Comparison of ENCODE assay signal across 12 cellular contexts in genomic region chr1:32878637-32879041, GRCh38. TPM values are rescaled to one million over a fixed set of nuclear protein-coding genes. Genes with fewer than 3 reads are reported as not detected.
DNase-seq lines count a peak whose midpoint lies in the region; ATAC-seq and TF ChIP-seq lines count a peak whose summit lies in the region.
"Had no signal": no experiment of that assay in that cellular context is flagged by ENCODE, and none has a peak within 500 bp of the region (broad histone marks: within the 10 kb centered on the region; RNA-seq: fewer than 3 reads in every experiment).

No MANE protein-coding gene starts in this region.

- no peak overlapping the region for H3K9ac ChIP-seq in neural progenitor cell

- no peaks in the 10 kb centered on the region for H4K20me1 ChIP-seq in neural progenitor cell (ENCODE audit: low read depth)

- no peak overlapping the region for H3K4me3 ChIP-seq in neural progenitor cell

- TF ChIP-seq CTCF in neural progenitor cell (IDR thresholded peaks at IDR 0.05), result no peak

- peaks cover 45% of the 10 kb centered on the region for H3K27me3 Mint-ChIP-seq in activated naive CD8-positive, alpha-beta T cell treated with anti-CD3 and anti-CD28 coated beads, Interleukin-2, amount 10 ng/mL, durations not matched to agents 7 days and 5 days
- H3K27me3 Mint-ChIP-seq in activated naive CD8-positive, alpha-beta T cell treated with anti-CD3 and anti-CD28 coated beads, Interleukin-2, amount 50 U/mL, for 24 hours, result peaks cover 33% of the 10 kb centered on the region
- peaks cover 30% of the 10 kb centered on the region for H3K27me3 Mint-ChIP-seq in neural progenitor cell (ENCODE audit: insufficient read depth, low read depth)

- H3K79me2 ChIP-seq in neural progenitor cell (ENCODE audit: low read depth), result no peaks in the 10 kb centered on the region

- H3K27ac ChIP-seq in angular gyrus (ENCODE audit: low read depth, low read length) (peak overlapping the region; percentile 30), neural progenitor cell (no peak overlapping the region)
- H3K27ac ChIP-seq: C4-2B had no signal

- no peaks in the 10 kb centered on the region for H3K36me3 ChIP-seq in neural progenitor cell

- H3K9me3 ChIP-seq in neural progenitor cell (ENCODE audit: low read depth), result no peaks in the 10 kb centered on the region

- no peak overlapping the region for H2AFZ ChIP-seq in neural progenitor cell (replicated peaks)

- no peaks in the 10 kb centered on the region for H3K4me1 Mint-ChIP-seq in activated naive CD8-positive, alpha-beta T cell treated with anti-CD3 and anti-CD28 coated beads, Interleukin-2, amount 10 ng/mL, durations not matched to agents 7 days and 5 days
- no peaks in the 10 kb centered on the region for H3K4me1 Mint-ChIP-seq in activated naive CD8-positive, alpha-beta T cell treated with anti-CD3 and anti-CD28 coated beads, Interleukin-2, amount 50 U/mL, for 24 hours
- H3K4me1 Mint-ChIP-seq in neural progenitor cell, result peaks cover 28% of the 10 kb centered on the region

- H3K27ac Mint-ChIP-seq in activated naive CD8-positive, alpha-beta T cell treated with anti-CD3 and anti-CD28 coated beads, Interleukin-2, amount 10 ng/mL, durations not matched to agents 7 days and 5 days, result no peak overlapping the region
- no peak overlapping the region for H3K27ac Mint-ChIP-seq in activated naive CD8-positive, alpha-beta T cell treated with anti-CD3 and anti-CD28 coated beads, Interleukin-2, amount 50 U/mL, for 24 hours
- H3K27ac Mint-ChIP-seq in neural progenitor cell, result no peak overlapping the region

- no peaks in the 10 kb centered on the region for H3K9me3 Mint-ChIP-seq in activated naive CD8-positive, alpha-beta T cell treated with anti-CD3 and anti-CD28 coated beads, Interleukin-2, amount 10 ng/mL, durations not matched to agents 7 days and 5 days
- no peaks in the 10 kb centered on the region for H3K9me3 Mint-ChIP-seq in activated naive CD8-positive, alpha-beta T cell treated with anti-CD3 and anti-CD28 coated beads, Interleukin-2, amount 50 U/mL, for 24 hours
- H3K9me3 Mint-ChIP-seq in neural progenitor cell, result no peaks in the 10 kb centered on the region

- H3F3A ChIP-seq in neural progenitor cell (ENCODE audit: low read depth), result peaks cover 17% of the 10 kb centered on the region

- H3K4me1 ChIP-seq in neural progenitor cell, result peaks cover 38% of the 10 kb centered on the region

- no peak for ATAC-seq in activated naive CD8-positive, alpha-beta T cell treated with anti-CD3 and anti-CD28 coated beads, Interleukin-2, amount 10 ng/mL, durations not matched to agents 7 days and 5 days (ENCODE audit: low read depth)
- no peak for ATAC-seq in activated naive CD8-positive, alpha-beta T cell treated with anti-CD3 and anti-CD28 coated beads, Interleukin-2, amount 50 U/mL, for 24 hours
- no peak for ATAC-seq in HG03439 (IDR thresholded peaks at IDR 0.05; ENCODE audit: unreplicated experiment)

- peak overlapping the region; percentile 27 for H3K4me2 ChIP-seq in neural progenitor cell

- H3K4me3 Mint-ChIP-seq in activated naive CD8-positive, alpha-beta T cell treated with anti-CD3 and anti-CD28 coated beads, Interleukin-2, amount 10 ng/mL, durations not matched to agents 7 days and 5 days, result no peak overlapping the region
- no peak overlapping the region for H3K4me3 Mint-ChIP-seq in activated naive CD8-positive, alpha-beta T cell treated with anti-CD3 and anti-CD28 coated beads, Interleukin-2, amount 50 U/mL, for 24 hours
- no peak overlapping the region for H3K4me3 Mint-ChIP-seq in neural progenitor cell

- no peaks in the 10 kb centered on the region for H3K36me3 Mint-ChIP-seq in activated naive CD8-positive, alpha-beta T cell treated with anti-CD3 and anti-CD28 coated beads, Interleukin-2, amount 10 ng/mL, durations not matched to agents 7 days and 5 days
- no peaks in the 10 kb centered on the region for H3K36me3 Mint-ChIP-seq in activated naive CD8-positive, alpha-beta T cell treated with anti-CD3 and anti-CD28 coated beads, Interleukin-2, amount 50 U/mL, for 24 hours (ENCODE audit: low read depth)
- H3K36me3 Mint-ChIP-seq in neural progenitor cell, result no peaks in the 10 kb centered on the region

- POLR2A ChIA-PET in activated naive CD8-positive, alpha-beta T cell treated with anti-CD3 and anti-CD28 coated beads, Interleukin-2, amount 10 ng/mL, durations not matched to agents 7 days and 5 days (lab: Charles Lee), result no interaction called here

- H3K27me3 ChIP-seq in neural progenitor cell, result no peaks in the 10 kb centered on the region

- peak; percentile 11 for DNase-seq in activated naive CD8-positive, alpha-beta T cell treated with anti-CD3 and anti-CD28 coated beads, Interleukin-2, amount 10 ng/mL, durations not matched to agents 7 days and 5 days
- DNase-seq in activated naive CD8-positive, alpha-beta T cell treated with anti-CD3 and anti-CD28 coated beads, Interleukin-2, amount 50 U/mL, for 24 hours, result no peak
- DNase-seq in neural progenitor cell (ENCODE audit: low spot score) (no peak), NCI-H1105 treated with DMSO at 0.1 percent for 48 hours (lab: John Stamatoyannopoulos, UW) (no peak), HT-29 (ENCODE audit: low spot score) (no peak)
- DNase-seq: KBM-7, NCI-H1436, NCI-H2029, SHP77 treated with DMSO at 0.1 percent for 48 hours had no signal

RNA-seq across cellular contexts. Expression of gene HPCA, which starts 7.7 kb away (rescaled TPM):
- total RNA-seq in activated naive CD8-positive, alpha-beta T cell treated with anti-CD3 and anti-CD28 coated beads, Interleukin-2, amount 10 ng/mL, durations not matched to agents 7 days and 5 days, result under 1 TPM in 1 of 2 experiments, not detected in 1; 0.40 TPM
- 1.0 TPM in 1 of 2 replicates, not detected in the other for total RNA-seq in neural progenitor cell (ENCODE audit: low replicate concordance)
- total RNA-seq in HT-29 (2014; rRNA removed; shearing (Covaris generic)), result 0.79 and 2.4 TPM in 2 replicates

RNA-seq across cellular contexts. Expression of gene FNDC5, which starts 7.9 kb away (rescaled TPM):
- not detected for total RNA-seq in activated naive CD8-positive, alpha-beta T cell treated with anti-CD3 and anti-CD28 coated beads, Interleukin-2, amount 10 ng/mL, durations not matched to agents 7 days and 5 days
- 9.6 and 21.4 TPM in 2 replicates for total RNA-seq in neural progenitor cell (ENCODE audit: low replicate concordance)
- not detected in 2 replicates for total RNA-seq in HT-29 (2014; rRNA removed; shearing (Covaris generic))

RNA-seq across cellular contexts. Expression of gene TMEM54, which starts 22.6 kb away (rescaled TPM):
- total RNA-seq in activated naive CD8-positive, alpha-beta T cell treated with anti-CD3 and anti-CD28 coated beads, Interleukin-2, amount 10 ng/mL, durations not matched to agents 7 days and 5 days, result not detected
- 13.5 and 14.5 TPM in 2 replicates for total RNA-seq in neural progenitor cell (ENCODE audit: low replicate concordance)
- 789 and 818 TPM in 2 replicates for total RNA-seq in HT-29 (2014; rRNA removed; shearing (Covaris generic))

Comparison
In these comparisons a context has a peak if more than half of its experiments do, and no peak if none do; other contexts are left out.
1. RNA of gene FNDC5, which starts 7.9 kb away (total RNA-seq): 9.6 to 21.4 TPM in neural progenitor cell; not detected in activated naive CD8-positive, alpha-beta T cell treated with anti-CD3 and anti-CD28 coated beads, Interleukin-2, amount 10 ng/mL, durations not matched to agents 7 days and 5 days and not detected in HT-29; every median in the first group is over 10 times any median in the second.
2. RNA of gene TMEM54, which starts 22.6 kb away (total RNA-seq): 789 to 818 TPM in HT-29; 13.5 to 14.5 TPM in neural progenitor cell and not detected in activated naive CD8-positive, alpha-beta T cell treated with anti-CD3 and anti-CD28 coated beads, Interleukin-2, amount 10 ng/mL, durations not matched to agents 7 days and 5 days; every median in the first group is over 10 times any median in the second.